ENCODE assay signal across 15 cellular contexts in the genomic region with DNA sequence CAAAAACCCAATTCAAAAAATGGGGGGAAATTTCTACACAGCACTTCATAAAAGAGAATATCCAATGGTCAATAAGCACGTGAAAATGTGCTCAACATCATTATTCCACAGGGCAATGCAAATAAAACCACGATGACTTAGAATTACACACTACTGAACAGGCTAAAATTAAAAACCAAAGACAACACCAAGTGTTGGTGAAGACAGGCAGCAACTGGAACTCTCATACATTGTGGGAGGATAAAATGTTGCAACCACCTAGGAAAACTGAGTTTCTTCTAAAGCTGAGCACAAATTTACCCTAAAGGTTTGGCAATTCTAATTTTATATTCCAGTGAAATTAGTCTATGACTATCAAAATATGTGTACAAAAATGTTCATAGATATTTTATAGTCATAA. TPM values are rescaled to one million over a fixed set of nuclear protein-coding genes. Genes with fewer than 3 reads are reported as not detected.
DNase-seq lines count a peak whose midpoint lies in the region; ATAC-seq and TF ChIP-seq lines count a peak whose summit lies in the region.
"Had no signal": no experiment of that assay in that cellular context is flagged by ENCODE, and none has a peak within 500 bp of the region (broad histone marks: within the 10 kb centered on the region; RNA-seq: fewer than 3 reads in every experiment).

No MANE protein-coding gene starts in this region.

- H3K27ac ChIP-seq in neutrophil: peak overlapping the region; percentile 80
- H3K27ac ChIP-seq: GM23248 had no signal

- no peak overlapping the region for H3K4me3 Mint-ChIP-seq in stimulated activated naive CD8-positive, alpha-beta T cell treated with anti-CD3 and anti-CD28 coated beads, Interleukin-15, Interleukin-2, amounts not matched to agents 100 ng/mL and 50 ng/mL, for 24 hours
- no peak overlapping the region for H3K4me3 Mint-ChIP-seq in stimulated activated naive CD8-positive, alpha-beta T cell treated with anti-CD3 and anti-CD28 coated beads, Interleukin-15, amount 100 ng/mL, for 72 hours
- no peak overlapping the region for H3K4me3 Mint-ChIP-seq in WTC11
- H3K4me3 Mint-ChIP-seq: CD14-positive monocyte had no signal

- H3K4me1 ChIP-seq in neutrophil (ENCODE audit: control insufficient read depth in 1 of 2, insufficient read depth in 1 of 2, low read depth in 1 of 2, low read length in 1 of 2): peaks cover 24 to 26% of the 10 kb centered on the region in 2 experiments

- no peak for DNase-seq in stimulated activated naive CD8-positive, alpha-beta T cell treated with anti-CD3 and anti-CD28 coated beads, Interleukin-15, amount 100 ng/mL, for 72 hours
- no peak for DNase-seq in WTC11 (ENCODE audit: low spot score)
- no peak for DNase-seq in stimulated activated CD4-positive, alpha-beta T cell treated with anti-CD3 and anti-CD28 coated beads, Interleukin-4, amount 100 ng/mL, for 1 hour
- DNase-seq in anterior cingulate cortex (lab: John Stamatoyannopoulos, UW): no peak
- no peak for DNase-seq in NCI-H1417 treated with DMSO at 0.1 percent for 48 hours (lab: John Stamatoyannopoulos, UW)
- DNase-seq: 8988T; CD4-positive, alpha-beta memory T cell; DMS79 treated with DMSO at 0.1 percent for 48 hours; GF-D8; GM23248 had no signal

- ATAC-seq in stimulated activated naive CD8-positive, alpha-beta T cell treated with anti-CD3 and anti-CD28 coated beads, Interleukin-15, amount 100 ng/mL, for 72 hours: no peak
- no peak for ATAC-seq in WTC11
- ATAC-seq: HCT116 had no signal

- H3K9me3 ChIP-seq in neutrophil: no peaks in the 10 kb centered on the region

- peaks cover 8% of the 10 kb centered on the region for H3K36me3 ChIP-seq in neutrophil

- peaks cover 26% of the 10 kb centered on the region for H3K36me3 Mint-ChIP-seq in stimulated activated naive CD8-positive, alpha-beta T cell treated with anti-CD3 and anti-CD28 coated beads, Interleukin-15, Interleukin-2, amounts not matched to agents 100 ng/mL and 50 ng/mL, for 24 hours (ENCODE audit: low read depth)
- H3K36me3 Mint-ChIP-seq in WTC11: no peaks in the 10 kb centered on the region

- H3K27ac Mint-ChIP-seq in stimulated activated naive CD8-positive, alpha-beta T cell treated with anti-CD3 and anti-CD28 coated beads, Interleukin-15, Interleukin-2, amounts not matched to agents 100 ng/mL and 50 ng/mL, for 24 hours: peak overlapping the region; percentile 36
- H3K27ac Mint-ChIP-seq in stimulated activated naive CD8-positive, alpha-beta T cell treated with anti-CD3 and anti-CD28 coated beads, Interleukin-15, amount 100 ng/mL, for 72 hours: no peak overlapping the region
- H3K27ac Mint-ChIP-seq in WTC11: peak overlapping the region; percentile 71; the same call in 1 of the 2 replicates
- H3K27ac Mint-ChIP-seq: CD14-positive monocyte had no signal

- H3K4me3 ChIP-seq in neutrophil (ENCODE audit: low read depth in 1 of 2, low read length in 1 of 2): no peak overlapping the region
- H3K4me3 ChIP-seq: BLaER1, GM23248 had no signal

- no peaks in the 10 kb centered on the region for H3K27me3 ChIP-seq in neutrophil
- H3K27me3 ChIP-seq: BLaER1 had no signal

- peaks cover 7% of the 10 kb centered on the region for H3K9me3 Mint-ChIP-seq in stimulated activated naive CD8-positive, alpha-beta T cell treated with anti-CD3 and anti-CD28 coated beads, Interleukin-15, Interleukin-2, amounts not matched to agents 100 ng/mL and 50 ng/mL, for 24 hours
- peaks cover 0 to 8% of the 10 kb centered on the region in 2 donors for H3K9me3 Mint-ChIP-seq in stimulated activated naive CD8-positive, alpha-beta T cell treated with anti-CD3 and anti-CD28 coated beads, Interleukin-15, amount 100 ng/mL, for 72 hours
- peaks cover 6% of the 10 kb centered on the region for H3K9me3 Mint-ChIP-seq in WTC11

- CTCF ChIA-PET in WTC11 (lab: Charles Lee): no interaction called here

- no peaks in the 10 kb centered on the region for H3K27me3 Mint-ChIP-seq in stimulated activated naive CD8-positive, alpha-beta T cell treated with anti-CD3 and anti-CD28 coated beads, Interleukin-15, Interleukin-2, amounts not matched to agents 100 ng/mL and 50 ng/mL, for 24 hours
- H3K27me3 Mint-ChIP-seq in stimulated activated naive CD8-positive, alpha-beta T cell treated with anti-CD3 and anti-CD28 coated beads, Interleukin-15, amount 100 ng/mL, for 72 hours: no peaks in the 10 kb centered on the region
- H3K27me3 Mint-ChIP-seq in WTC11 (ENCODE audit: low read depth): no peaks in the 10 kb centered on the region
- H3K27me3 Mint-ChIP-seq: CD4-positive, alpha-beta memory T cell had no signal

- POLR2A ChIA-PET in WTC11 (lab: Charles Lee): no interaction called here

- no peak for TF ChIP-seq CTCF in WTC11 (IDR thresholded peaks at IDR 0.05)
- TF ChIP-seq CTCF in neutrophil (IDR thresholded peaks at IDR 0.05): no peak

- H3K4me1 Mint-ChIP-seq in stimulated activated naive CD8-positive, alpha-beta T cell treated with anti-CD3 and anti-CD28 coated beads, Interleukin-15, Interleukin-2, amounts not matched to agents 100 ng/mL and 50 ng/mL, for 24 hours (ENCODE audit: low read depth): peaks cover 42% of the 10 kb centered on the region
- H3K4me1 Mint-ChIP-seq in stimulated activated naive CD8-positive, alpha-beta T cell treated with anti-CD3 and anti-CD28 coated beads, Interleukin-15, amount 100 ng/mL, for 72 hours: peaks cover 49% of the 10 kb centered on the region
- peaks cover 24% of the 10 kb centered on the region for H3K4me1 Mint-ChIP-seq in WTC11

TF ChIP-seq in WTC11, 78 proteins besides CTCF, POLR2A, EP300 and RAD21 (continues in another document):
- TF ChIP-seq AFF4 (CRISPR knock-in tag; IDR thresholded peaks at IDR 0.05; ENCODE audit: borderline replicate concordance) (no peak), NR1H2 (CRISPR knock-in tag; IDR thresholded peaks at IDR 0.05) (no peak)
- TF ChIP-seq, protein P1, sequence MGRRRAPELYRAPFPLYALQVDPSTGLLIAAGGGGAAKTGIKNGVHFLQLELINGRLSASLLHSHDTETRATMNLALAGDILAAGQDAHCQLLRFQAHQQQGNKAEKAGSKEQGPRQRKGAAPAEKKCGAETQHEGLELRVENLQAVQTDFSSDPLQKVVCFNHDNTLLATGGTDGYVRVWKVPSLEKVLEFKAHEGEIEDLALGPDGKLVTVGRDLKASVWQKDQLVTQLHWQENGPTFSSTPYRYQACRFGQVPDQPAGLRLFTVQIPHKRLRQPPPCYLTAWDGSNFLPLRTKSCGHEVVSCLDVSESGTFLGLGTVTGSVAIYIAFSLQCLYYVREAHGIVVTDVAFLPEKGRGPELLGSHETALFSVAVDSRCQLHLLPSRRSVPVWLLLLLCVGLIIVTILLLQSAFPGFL (CRISPR knock-in tag; IDR thresholded peaks at IDR 0.05; ENCODE audit: borderline replicate concordance): no peak
- TF ChIP-seq, protein P2, sequence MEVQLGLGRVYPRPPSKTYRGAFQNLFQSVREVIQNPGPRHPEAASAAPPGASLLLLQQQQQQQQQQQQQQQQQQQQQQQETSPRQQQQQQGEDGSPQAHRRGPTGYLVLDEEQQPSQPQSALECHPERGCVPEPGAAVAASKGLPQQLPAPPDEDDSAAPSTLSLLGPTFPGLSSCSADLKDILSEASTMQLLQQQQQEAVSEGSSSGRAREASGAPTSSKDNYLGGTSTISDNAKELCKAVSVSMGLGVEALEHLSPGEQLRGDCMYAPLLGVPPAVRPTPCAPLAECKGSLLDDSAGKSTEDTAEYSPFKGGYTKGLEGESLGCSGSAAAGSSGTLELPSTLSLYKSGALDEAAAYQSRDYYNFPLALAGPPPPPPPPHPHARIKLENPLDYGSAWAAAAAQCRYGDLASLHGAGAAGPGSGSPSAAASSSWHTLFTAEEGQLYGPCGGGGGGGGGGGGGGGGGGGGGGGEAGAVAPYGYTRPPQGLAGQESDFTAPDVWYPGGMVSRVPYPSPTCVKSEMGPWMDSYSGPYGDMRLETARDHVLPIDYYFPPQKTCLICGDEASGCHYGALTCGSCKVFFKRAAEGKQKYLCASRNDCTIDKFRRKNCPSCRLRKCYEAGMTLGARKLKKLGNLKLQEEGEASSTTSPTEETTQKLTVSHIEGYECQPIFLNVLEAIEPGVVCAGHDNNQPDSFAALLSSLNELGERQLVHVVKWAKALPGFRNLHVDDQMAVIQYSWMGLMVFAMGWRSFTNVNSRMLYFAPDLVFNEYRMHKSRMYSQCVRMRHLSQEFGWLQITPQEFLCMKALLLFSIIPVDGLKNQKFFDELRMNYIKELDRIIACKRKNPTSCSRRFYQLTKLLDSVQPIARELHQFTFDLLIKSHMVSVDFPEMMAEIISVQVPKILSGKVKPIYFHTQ (CRISPR knock-in tag; IDR thresholded peaks at IDR 0.05): no peak
- TF ChIP-seq, protein P3, sequence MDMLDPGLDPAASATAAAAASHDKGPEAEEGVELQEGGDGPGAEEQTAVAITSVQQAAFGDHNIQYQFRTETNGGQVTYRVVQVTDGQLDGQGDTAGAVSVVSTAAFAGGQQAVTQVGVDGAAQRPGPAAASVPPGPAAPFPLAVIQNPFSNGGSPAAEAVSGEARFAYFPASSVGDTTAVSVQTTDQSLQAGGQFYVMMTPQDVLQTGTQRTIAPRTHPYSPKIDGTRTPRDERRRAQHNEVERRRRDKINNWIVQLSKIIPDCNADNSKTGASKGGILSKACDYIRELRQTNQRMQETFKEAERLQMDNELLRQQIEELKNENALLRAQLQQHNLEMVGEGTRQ (CRISPR knock-in tag; IDR thresholded peaks at IDR 0.05): no peak

RNA-seq across cellular contexts. Expression of gene GIN1, which starts 9.5 kb away (rescaled TPM):
- 5.7 to 7.0 TPM (median 6.7 TPM) in 3 replicates for total RNA-seq in WTC11 (2021)

RNA-seq across cellular contexts. Expression of gene PPIP5K2, which starts 9.7 kb away (rescaled TPM):
- 47.3 to 67.6 TPM (median 47.8 TPM) in 3 replicates for total RNA-seq in WTC11 (2021)

Comparison
In these comparisons a context has a peak if more than half of its experiments do, and no peak if none do; other contexts are left out.
1. H3K27ac Mint-ChIP-seq: peak in stimulated activated naive CD8-positive, alpha-beta T cell treated with anti-CD3 and anti-CD28 coated beads, Interleukin-15, Interleukin-2, amounts not matched to agents 100 ng/mL and 50 ng/mL, for 24 hours (single experiment) and WTC11 (single experiment); none in stimulated activated naive CD8-positive, alpha-beta T cell treated with anti-CD3 and anti-CD28 coated beads, Interleukin-15, amount 100 ng/mL, for 72 hours (0 of 2).